In genomic region chr22:45881524-45881875, GRCh38 we compare ENCODE assay signal across 16 cellular contexts.
"Had no signal": no experiment of that assay in that cellular context is flagged by ENCODE, and none has a peak within 500 bp of the region (broad histone marks: within the 10 kb centered on the region; RNA-seq: fewer than 3 reads in every experiment).

No MANE protein-coding gene starts in this region.

- H3K4me3 Mint-ChIP-seq: activated naive CD8-positive, alpha-beta T cell; activated T-helper 1 cell treated with anti-CD3 and anti-CD28 coated beads, Interleukin-12 subunit alpha, Interleukin-12 subunit beta, Interleukin-2, Interleukin-4 antibody, amounts not matched to agents 30 ng/mL and 10 ng/mL and 1 ng/mL, durations not matched to agents 14 hours and 24 hours and 36 hours; stimulated activated naive CD8-positive, alpha-beta T cell treated with anti-CD3 and anti-CD28 coated beads, Interleukin-15, amount 100 ng/mL, for 72 hours had no signal

- H3K4me3 ChIP-seq: prostate gland, skin epidermis, upper lobe of left lung had no signal

- H3K4me1 ChIP-seq: prostate gland had no signal

- H3K9me3 ChIP-seq: prostate gland, right atrium auricular region, upper lobe of left lung had no signal

- H3K27ac Mint-ChIP-seq: activated naive CD8-positive, alpha-beta T cell; activated T-helper 1 cell treated with anti-CD3 and anti-CD28 coated beads, Interleukin-12 subunit alpha, Interleukin-12 subunit beta, Interleukin-2, Interleukin-4 antibody, amounts not matched to agents 30 ng/mL and 10 ng/mL and 1 ng/mL, durations not matched to agents 14 hours and 24 hours and 36 hours; nephron; stimulated activated naive CD8-positive, alpha-beta T cell treated with anti-CD3 and anti-CD28 coated beads, Interleukin-15, amount 100 ng/mL, for 72 hours had no signal

- H3K36me3 Mint-ChIP-seq: activated naive CD8-positive, alpha-beta T cell had no signal

- H3K9me3 Mint-ChIP-seq: activated T-helper 1 cell treated with anti-CD3 and anti-CD28 coated beads, Interleukin-12 subunit alpha, Interleukin-12 subunit beta, Interleukin-2, Interleukin-4 antibody, amounts not matched to agents 30 ng/mL and 10 ng/mL and 1 ng/mL, durations not matched to agents 14 hours and 24 hours and 36 hours; nephron; stimulated activated naive CD8-positive, alpha-beta T cell treated with anti-CD3 and anti-CD28 coated beads, Interleukin-15, amount 100 ng/mL, for 72 hours had no signal

- DNase-seq: activated CD4-positive, alpha-beta T cell treated with anti-CD3 and anti-CD28 coated beads for 1 hour; activated CD4-positive, alpha-beta T cell treated with anti-CD3 and anti-CD28 coated beads, Interleukin-2, amount 50 U/mL, for 48 hours; activated gamma-delta T cell treated with Interleukin-2 at 50 U/mL for 16 hours; activated T-cell treated with anti-CD3 and anti-CD28 coated beads for 4 hours; dermis blood vessel endothelial cell; stimulated activated CD4-positive, alpha-beta T cell treated with anti-CD3 and anti-CD28 coated beads, Interleukin-15, amount 100 ng/mL, for 24 hours; stimulated activated CD4-positive, alpha-beta T cell treated with anti-CD3 and anti-CD28 coated beads, Interleukin-2, amount 100 ng/mL, for 48 hours; stimulated activated naive CD8-positive, alpha-beta T cell treated with anti-CD3 and anti-CD28 coated beads, Interleukin-15, amount 100 ng/mL, for 72 hours had no signal

- ATAC-seq: stimulated activated naive CD8-positive, alpha-beta T cell treated with anti-CD3 and anti-CD28 coated beads, Interleukin-15, amount 100 ng/mL, for 72 hours had no signal

- H3K36me3 ChIP-seq: prostate gland, right atrium auricular region, upper lobe of left lung had no signal

- H3K27ac ChIP-seq: epithelial cell of prostate, prostate gland, right atrium auricular region, skin epidermis, upper lobe of left lung had no signal

- H3K27me3 ChIP-seq: right atrium auricular region had no signal
